ENCODE assay signal across 8 cellular contexts in the genomic region with DNA sequence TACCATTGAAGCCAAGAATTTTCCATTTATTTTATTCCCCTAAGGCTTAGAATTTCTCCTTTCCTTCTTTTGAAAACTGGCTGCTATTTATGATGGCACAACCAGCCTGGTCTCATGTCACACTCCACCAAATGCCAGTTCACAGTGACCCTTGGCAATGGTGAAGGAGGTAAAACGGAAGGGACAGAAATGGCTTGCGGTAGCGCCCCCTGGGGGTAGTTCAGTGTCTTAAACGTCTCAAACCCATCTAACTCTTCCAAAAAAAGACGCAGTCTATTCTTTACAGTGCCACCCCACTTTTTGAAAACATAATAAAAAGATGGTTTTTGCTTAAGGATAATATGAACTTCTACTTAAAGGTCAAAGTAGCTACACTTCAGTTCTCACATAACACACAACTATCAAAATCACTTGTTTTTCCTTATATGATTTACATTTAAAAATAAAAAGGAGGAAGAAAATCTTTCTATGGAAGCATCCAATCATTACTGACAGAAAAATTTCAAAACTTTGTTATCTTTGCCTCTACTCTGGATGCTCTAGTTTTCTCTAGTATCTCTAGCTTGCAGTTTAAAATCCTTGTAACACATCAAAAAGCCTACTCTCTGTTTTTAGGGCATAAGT. TPM values are rescaled to one million over a fixed set of nuclear protein-coding genes. Genes with fewer than 3 reads are reported as not detected.
DNase-seq lines count a peak whose midpoint lies in the region; ATAC-seq and TF ChIP-seq lines count a peak whose summit lies in the region.

No MANE protein-coding gene starts in this region.

- POLR2A ChIA-PET in activated CD8-positive, alpha-beta T cell treated with anti-CD3 and anti-CD28 coated beads for 36 hours (lab: Charles Lee), result interaction anchor here (0.6 to 1.3 kb wide), 3 partner anchors 15 to 113 kb away, joined by 4 read pairs; no protein-coding TSS in a partner anchor

- H3K27me3 Mint-ChIP-seq in activated CD8-positive, alpha-beta T cell treated with anti-CD3 and anti-CD28 coated beads for 36 hours, result no peaks in the 10 kb centered on the region
- no peaks in the 10 kb centered on the region for H3K27me3 Mint-ChIP-seq in progenitor cell of endocrine pancreas

- no peak for ATAC-seq in activated CD8-positive, alpha-beta T cell treated with anti-CD3 and anti-CD28 coated beads for 36 hours
- ATAC-seq in esophagus mucosa (peak; percentile 38), GM18870 (IDR thresholded peaks at IDR 0.05; ENCODE audit: unreplicated experiment) (no peak), HG03097 (IDR thresholded peaks at IDR 0.05; ENCODE audit: low FRiP score, unreplicated experiment) (no peak)

- peak; percentile 88 for TF ChIP-seq CTCF in activated CD8-positive, alpha-beta T cell treated with anti-CD3 and anti-CD28 coated beads for 36 hours (IDR thresholded peaks at IDR 0.05)
- TF ChIP-seq CTCF in progenitor cell of endocrine pancreas (IDR thresholded peaks at IDR 0.05; ENCODE audit: unreplicated experiment), result peak; percentile 76

- H3K36me3 Mint-ChIP-seq in activated CD8-positive, alpha-beta T cell treated with anti-CD3 and anti-CD28 coated beads for 36 hours (ENCODE audit: low read depth), result peaks cover 29% of the 10 kb centered on the region
- peaks cover 10% of the 10 kb centered on the region for H3K36me3 Mint-ChIP-seq in progenitor cell of endocrine pancreas (ENCODE audit: insufficient read depth)

- peak overlapping the region; percentile 1 for H3K27ac Mint-ChIP-seq in activated CD8-positive, alpha-beta T cell treated with anti-CD3 and anti-CD28 coated beads for 36 hours
- no peak overlapping the region for H3K27ac Mint-ChIP-seq in progenitor cell of endocrine pancreas

- intact Hi-C loops in activated CD8-positive, alpha-beta T cell treated with anti-CD3 and anti-CD28 coated beads for 36 hours (cut with micrococcal nuclease), result no loop called here

- no peak overlapping the region for H3K4me3 Mint-ChIP-seq in activated CD8-positive, alpha-beta T cell treated with anti-CD3 and anti-CD28 coated beads for 36 hours
- no peak overlapping the region for H3K4me3 Mint-ChIP-seq in progenitor cell of endocrine pancreas (ENCODE audit: low read depth)

- H3K4me1 Mint-ChIP-seq in activated CD8-positive, alpha-beta T cell treated with anti-CD3 and anti-CD28 coated beads for 36 hours (ENCODE audit: low read depth), result peaks cover 22% of the 10 kb centered on the region
- peaks cover 12% of the 10 kb centered on the region for H3K4me1 Mint-ChIP-seq in progenitor cell of endocrine pancreas (ENCODE audit: low read depth)

- DNase-seq in activated CD4-positive, alpha-beta T cell treated with anti-CD3 and anti-CD28 coated beads for 24 hours (ENCODE audit: low read depth in 2 of 2), result peak; percentile 22 to 44
- DNase-seq in activated CD4-positive, alpha-beta T cell treated with anti-CD3 and anti-CD28 coated beads for 1 hour, result no peak
- DNase-seq in NCI-H1105 treated with DMSO at 0.1 percent for 48 hours (lab: John Stamatoyannopoulos, UW), result peak; percentile 7
- peak; percentile 75 for DNase-seq in activated CD8-positive, alpha-beta T cell treated with anti-CD3 and anti-CD28 coated beads for 36 hours
- peak; percentile 20 for DNase-seq in progenitor cell of endocrine pancreas (ENCODE audit: low spot score, unreplicated experiment)

- CTCF ChIA-PET in activated CD8-positive, alpha-beta T cell treated with anti-CD3 and anti-CD28 coated beads for 36 hours (lab: Charles Lee), result interaction anchor here (0.6 to 3.5 kb wide), 28 partner anchors 9 to 251 kb away, joined by 3 to 35 read pairs (median 4); a partner anchor contains a TSS

- H3K9me3 Mint-ChIP-seq in activated CD8-positive, alpha-beta T cell treated with anti-CD3 and anti-CD28 coated beads for 36 hours, result no peaks in the 10 kb centered on the region
- H3K9me3 Mint-ChIP-seq in progenitor cell of endocrine pancreas (ENCODE audit: low read depth), result no peaks in the 10 kb centered on the region

RNA-seq across cellular contexts. Expression of a gene that starts 28.0 kb away (rescaled TPM):
- total RNA-seq in activated CD8-positive, alpha-beta T cell treated with anti-CD3 and anti-CD28 coated beads for 36 hours, result 10 to 100 TPM; 25.1 to 26.2 TPM
- total RNA-seq in esophagus mucosa (10.8 TPM), progenitor cell of endocrine pancreas (12.8 and 16.2 TPM in 2 replicates)
